20 cellular contexts compared by ENCODE assay signal in the genomic region with DNA sequence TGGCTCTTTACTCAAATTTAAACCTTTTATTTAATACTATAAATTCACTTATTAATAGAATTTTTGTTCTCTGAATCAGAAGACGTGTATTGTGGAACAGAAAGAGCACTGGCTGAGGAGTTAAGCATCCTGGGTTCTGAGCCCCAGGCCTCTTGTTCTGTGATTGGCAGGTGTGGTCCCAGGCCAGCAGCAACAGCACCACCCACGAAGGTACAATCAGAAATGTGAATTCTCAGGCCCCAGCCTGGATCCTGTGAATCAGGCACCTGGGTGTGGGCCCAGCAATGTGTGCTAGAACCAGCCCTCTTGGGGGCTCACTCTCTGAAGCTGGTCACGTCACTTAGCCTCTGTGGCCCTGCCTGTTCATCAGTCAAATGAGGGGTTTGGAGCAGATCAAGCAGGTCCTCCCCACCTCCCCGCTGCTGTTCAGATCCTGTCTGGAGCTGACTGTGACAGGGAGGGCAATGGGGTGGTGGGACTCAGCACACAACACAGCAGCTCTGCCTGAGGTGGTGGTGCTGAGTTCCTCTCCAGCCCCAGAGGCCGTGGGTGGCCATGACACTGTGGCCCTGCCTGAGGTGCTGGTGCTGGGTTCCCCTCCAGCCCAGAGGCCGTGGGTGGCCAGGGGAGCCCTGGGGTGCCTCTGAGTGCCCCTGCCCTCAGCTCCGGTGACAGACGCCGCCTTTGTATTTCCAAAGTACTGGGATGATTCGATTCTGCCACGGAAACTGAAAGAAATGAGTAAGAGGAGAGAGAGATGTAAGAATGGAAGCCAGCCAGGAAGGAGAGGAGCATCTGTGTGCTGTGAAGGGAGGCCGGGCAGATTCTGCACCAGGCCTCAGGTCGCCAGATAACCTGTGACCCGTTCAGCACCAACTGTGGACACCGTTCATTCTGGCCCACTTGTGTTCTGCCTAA. TPM values are rescaled to one million over a fixed set of nuclear protein-coding genes. Genes with fewer than 3 reads are reported as not detected.
DNase-seq lines count a peak whose midpoint lies in the region; ATAC-seq and TF ChIP-seq lines count a peak whose summit lies in the region.
"Had no signal": no experiment of that assay in that cellular context is flagged by ENCODE, and none has a peak within 500 bp of the region (broad histone marks: within the 10 kb centered on the region; RNA-seq: fewer than 3 reads in every experiment).

No MANE protein-coding gene starts in this region.

- H4K8ac ChIP-seq in mesendoderm (ENCODE audit: low read depth, low read length) = no peak overlapping the region

- H3K9me3 ChIP-seq in RWPE2 (ENCODE audit: severe bottlenecking) (no peaks in the 10 kb centered on the region), endodermal cell (ENCODE audit: control insufficient read depth, low read length) (peaks cover 7% of the 10 kb centered on the region), upper lobe of right lung (no peaks in the 10 kb centered on the region), thyroid gland (no peaks in the 10 kb centered on the region)
- H3K9me3 ChIP-seq: pancreas, thoracic aorta had no signal

- no peak overlapping the region for H4K5ac ChIP-seq in mesendoderm (ENCODE audit: low read length)

- no peak overlapping the region for H3K56ac ChIP-seq in mesendoderm (ENCODE audit: low read length)

- H3K27me3 ChIP-seq in H7 (ENCODE audit: control insufficient read depth, insufficient read depth, low read length) (no peaks in the 10 kb centered on the region), RWPE2 (ENCODE audit: insufficient read depth, poor library complexity, severe bottlenecking) (no peaks in the 10 kb centered on the region), endodermal cell (ENCODE audit: control insufficient read depth, insufficient read depth, low read length, poor library complexity, severe bottlenecking) (no peaks in the 10 kb centered on the region), mesendoderm (ENCODE audit: insufficient read depth, low read length, poor library complexity) (no peaks in the 10 kb centered on the region), upper lobe of right lung (no peaks in the 10 kb centered on the region), thyroid gland (no peaks in the 10 kb centered on the region)
- H3K27me3 ChIP-seq: pancreas had no signal

- H3K23ac ChIP-seq in mesendoderm (ENCODE audit: low read length) = no peak overlapping the region

- no peaks in the 10 kb centered on the region for H3K36me3 ChIP-seq in H7 (replicated peaks; ENCODE audit: control insufficient read depth, insufficient read depth, low read length)
- no peaks in the 10 kb centered on the region for H3K36me3 ChIP-seq in RWPE2 (ENCODE audit: low read depth)
- H3K36me3 ChIP-seq in endodermal cell (ENCODE audit: control insufficient read depth, insufficient read depth, low read length) = no peaks in the 10 kb centered on the region
- H3K36me3 ChIP-seq in mesendoderm (ENCODE audit: control insufficient read depth, insufficient read depth, low read length) = no peaks in the 10 kb centered on the region
- H3K36me3 ChIP-seq in upper lobe of right lung = no peaks in the 10 kb centered on the region
- no peaks in the 10 kb centered on the region for H3K36me3 ChIP-seq in thyroid gland
- H3K36me3 ChIP-seq: pancreas, thoracic aorta had no signal

- DNase-seq in H7 = peak; percentile 35
- DNase-seq in RWPE2 (ENCODE audit: low spot score) = peak; percentile 21
- peak; percentile 39 for DNase-seq in endodermal cell
- DNase-seq in stimulated activated CD4-positive, alpha-beta T cell treated with anti-CD3 and anti-CD28 coated beads, Interleukin-1b, Interleukin-23, amount 100 ng/mL, for 48 hours = peak; percentile 43
- DNase-seq in mesendoderm = no peak
- no peak for DNase-seq in upper lobe of right lung
- DNase-seq in thyroid gland = no peak
- DNase-seq: activated naive CD4-positive, alpha-beta T cell treated with anti-CD3 and anti-CD28 coated beads, Interleukin-2, amount 50 U/mL, for 16 hours; C1 segment of cervical spinal cord; DMS79 treated with DMSO at 0.1 percent for 48 hours; effector CD4-positive, alpha-beta T cell; NCI-H1417 treated with DMSO at 0.1 percent for 48 hours; NCI-H345; SHP77; small intestine had no signal

- TF ChIP-seq CTCF in RWPE2 (IDR thresholded peaks at IDR 0.05; ENCODE audit: poor library complexity, severe bottlenecking) (no peak), endodermal cell (conservative IDR thresholded peaks at IDR 0.05) (peak; percentile 38), upper lobe of right lung (IDR thresholded peaks at IDR 0.05) (no peak), thyroid gland (IDR thresholded peaks at IDR 0.05) (no peak)

- no peak overlapping the region for H2BK15ac ChIP-seq in mesendoderm (replicated peaks; ENCODE audit: low read depth)

- H3K18ac ChIP-seq in mesendoderm (ENCODE audit: low read length) = no peak overlapping the region

- no peak overlapping the region for H2BK120ac ChIP-seq in mesendoderm (ENCODE audit: low read depth, low read length)

- peaks cover 10% of the 10 kb centered on the region for H3K9me3 Mint-ChIP-seq in endodermal cell

- H2AK5ac ChIP-seq in mesendoderm (ENCODE audit: low read length) = no peak overlapping the region

- H3K36me3 Mint-ChIP-seq in endodermal cell (ENCODE audit: low read depth) = no peaks in the 10 kb centered on the region

- H3K27me3 Mint-ChIP-seq in endodermal cell (ENCODE audit: insufficient read depth) = peaks cover 23% of the 10 kb centered on the region

- H3K4me1 ChIP-seq in RWPE2 (ENCODE audit: insufficient read depth, poor library complexity, severe bottlenecking) = no peaks in the 10 kb centered on the region
- peaks cover 8% of the 10 kb centered on the region for H3K4me1 ChIP-seq in endodermal cell (ENCODE audit: control insufficient read depth, insufficient read depth, low read length)
- H3K4me1 ChIP-seq in mesendoderm (ENCODE audit: control insufficient read depth, low read depth, low read length) = peaks cover 3% of the 10 kb centered on the region
- H3K4me1 ChIP-seq in upper lobe of right lung = no peaks in the 10 kb centered on the region
- no peaks in the 10 kb centered on the region for H3K4me1 ChIP-seq in thyroid gland
- H3K4me1 ChIP-seq: pancreas had no signal

- ATAC-seq in RWPE2 (ENCODE audit: low read depth) (no peak), upper lobe of right lung (no peak), HG02642 (IDR thresholded peaks at IDR 0.05; ENCODE audit: poor library complexity, unreplicated experiment) (no peak)
- ATAC-seq: pancreas had no signal

- no peak overlapping the region for H2BK5ac ChIP-seq in mesendoderm (ENCODE audit: low read length)

- no peaks in the 10 kb centered on the region for H3K79me1 ChIP-seq in mesendoderm (ENCODE audit: low read length)

- no peak overlapping the region for H3K4ac ChIP-seq in mesendoderm (ENCODE audit: low read depth, low read length)

- intact Hi-C loops in upper lobe of right lung (cut with DNase I) = no loop called here
- intact Hi-C loops in thyroid gland (cut with DNase I) = no loop called here

- peaks cover 25% of the 10 kb centered on the region for H3K4me1 Mint-ChIP-seq in endodermal cell

- H3K27ac Mint-ChIP-seq in endodermal cell = no peak overlapping the region

- H3K4me2 ChIP-seq in mesendoderm (ENCODE audit: low read length) = no peak overlapping the region

- H3K27ac ChIP-seq in RWPE2 (ENCODE audit: poor library complexity, severe bottlenecking) (no peak overlapping the region), endodermal cell (ENCODE audit: low read depth, low read length) (no peak overlapping the region), mesendoderm (ENCODE audit: low read depth, low read length) (no peak overlapping the region), upper lobe of right lung (no peak overlapping the region), thyroid gland (no peak overlapping the region)
- H3K27ac ChIP-seq: pancreas, thoracic aorta had no signal

- H3K79me2 ChIP-seq in mesendoderm (ENCODE audit: control insufficient read depth, insufficient read depth, low read length) = no peaks in the 10 kb centered on the region

- H3K4me3 Mint-ChIP-seq in endodermal cell = no peak overlapping the region

- no peak for TF ChIP-seq POLR2A in thyroid gland (IDR thresholded peaks at IDR 0.05)

- no peak overlapping the region for H3K9ac ChIP-seq in endodermal cell (ENCODE audit: extremely low read depth, low read length, poor library complexity, severe bottlenecking)
- no peak overlapping the region for H3K9ac ChIP-seq in mesendoderm (ENCODE audit: low read length)

- 90 to 91% methylated on average over 12 to 15 of the region's 15 CpGs for WGBS in endodermal cell (ENCODE audit: insufficient coverage in 1 of 2, insufficient read length in 1 of 2), 2 experiments
- no CpG with 5 or more reads among the region's 15 CpGs for WGBS in mesendoderm (ENCODE audit: extremely low coverage, insufficient coverage, low lambda C conversion rate)
- WGBS in thyroid gland, 2 donors = 76 to 83% methylated on average over 13 to 15 of the region's 15 CpGs

- H3K4me3 ChIP-seq in H7 (ENCODE audit: insufficient read depth, low read depth, low read length) = no peak overlapping the region
- no peak overlapping the region for H3K4me3 ChIP-seq in RWPE2 (ENCODE audit: severe bottlenecking)
- no peak overlapping the region for H3K4me3 ChIP-seq in endodermal cell (ENCODE audit: low read length)
- no peak overlapping the region for H3K4me3 ChIP-seq in mesendoderm (ENCODE audit: low read length)
- no peak overlapping the region for H3K4me3 ChIP-seq in upper lobe of right lung
- no peak overlapping the region for H3K4me3 ChIP-seq in thyroid gland (replicated peaks in 1 of 3)
- H3K4me3 ChIP-seq: pancreas, thoracic aorta had no signal

RNA-seq across cellular contexts. Expression of a gene that starts 41.6 kb away (rescaled TPM):
- total RNA-seq in H7 (2014; rRNA removed; shearing (Covaris generic)) = 0.11 TPM in 1 of 2 replicates, not detected in the other
- not detected for total RNA-seq in endodermal cell
- not detected for polyA plus RNA-seq in endodermal cell (2013, experiment 1 of 2)
- 0.04 TPM for polyA plus RNA-seq in endodermal cell (2013, experiment 2 of 2)
- polyA plus RNA-seq in mesendoderm (2013, experiment 1 of 2) = 0.04 TPM
- 0.03 TPM for polyA plus RNA-seq in mesendoderm (2013, experiment 2 of 2)
- total RNA-seq in upper lobe of right lung = 0.09 TPM
- under 1 TPM in 1 of 4 donors, not detected in 3; 0.13 TPM for total RNA-seq in thyroid gland
- total RNA-seq: HT-29; pancreas; T-helper 2 cell treated with Interferon-gamma antibody and Interleukin-4, amounts not matched to agents 100 ng/mL and 5 ng/mL, for 36 hours; thoracic aorta had no signal

Comparison
In these comparisons a context has a peak if more than half of its experiments do, and no peak if none do; other contexts are left out.
1. DNase-seq: peak in H7 (single experiment), RWPE2 (single experiment), endodermal cell (single experiment) and stimulated activated CD4-positive, alpha-beta T cell treated with anti-CD3 and anti-CD28 coated beads, Interleukin-1b, Interleukin-23, amount 100 ng/mL, for 48 hours (single experiment); none in mesendoderm (single experiment), upper lobe of right lung (single experiment) and thyroid gland (0 of 2).